ENCODE assay signal across 2 cellular contexts in the genomic region with DNA sequence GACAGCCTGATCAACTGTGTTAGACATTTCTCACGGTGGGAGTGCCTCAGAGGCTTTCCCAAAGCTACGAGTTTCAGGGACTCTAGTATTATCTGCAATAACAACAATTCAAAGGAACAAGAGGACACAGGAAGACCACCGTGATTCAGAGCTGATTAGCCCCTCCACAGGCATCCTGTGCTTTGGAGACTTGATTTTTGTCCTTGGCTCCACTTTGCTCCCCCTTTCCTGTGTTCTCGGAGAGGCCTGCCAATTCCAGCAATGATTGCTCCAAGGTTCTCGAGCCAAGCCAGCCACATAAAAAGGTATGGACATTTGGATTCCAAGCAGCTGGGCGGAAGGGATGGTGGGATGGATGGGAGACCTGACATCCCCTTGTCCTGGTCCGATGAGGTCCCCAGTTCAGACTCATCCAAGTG.
TF ChIP-seq lines count a peak whose summit lies in the region.

No MANE protein-coding gene starts in this region.

TF ChIP-seq in IMR-90, 13 proteins besides CTCF, POLR2A, EP300 and RAD21:
- TF ChIP-seq USF2 (IDR thresholded peaks at IDR 0.05; ENCODE audit: low read depth, low read length) (no peak), MAFK (IDR thresholded peaks at IDR 0.05; ENCODE audit: low read depth, low read length) (no peak), RFX5 (IDR thresholded peaks at IDR 0.05; ENCODE audit: low read depth, low read length) (no peak), RCOR1 (IDR thresholded peaks at IDR 0.05; ENCODE audit: insufficient replicate concordance, low read length) (no peak), SMC3 (IDR thresholded peaks at IDR 0.05; ENCODE audit: low read depth, low read length) (no peak), MAZ (IDR thresholded peaks at IDR 0.05; ENCODE audit: borderline replicate concordance, low read depth, low read length) (no peak), MXI1 (IDR thresholded peaks at IDR 0.05; ENCODE audit: borderline replicate concordance, low read depth, low read length) (no peak)
TF ChIP-seq in IMR-90: peak in this region for 0.

TF ChIP-seq in GM12878, 131 proteins besides CTCF, POLR2A, EP300 and RAD21:
- TF ChIP-seq FOXM1 (IDR thresholded peaks at IDR 0.05; ENCODE audit: low read depth, low read length): no peak
- no peak for TF ChIP-seq ELK1 (IDR thresholded peaks at IDR 0.05; ENCODE audit: low read depth, low read length)
- TF ChIP-seq TCF7 (IDR thresholded peaks at IDR 0.05; ENCODE audit: borderline replicate concordance): no peak
- TF ChIP-seq SIX5 (IDR thresholded peaks at IDR 0.05; ENCODE audit: low read depth, low read length, severe bottlenecking): no peak
- TF ChIP-seq RFX5 (IDR thresholded peaks at IDR 0.05; ENCODE audit: low read depth, low read length): no peak
- TF ChIP-seq KLF5 (IDR thresholded peaks at IDR 0.05; ENCODE audit: partially characterized antibody): no peak
- no peak for TF ChIP-seq RUNX3 (IDR thresholded peaks at IDR 0.05; ENCODE audit: low read length)
- no peak for TF ChIP-seq JUND (IDR thresholded peaks at IDR 0.05; ENCODE audit: low read depth, low read length)
TF ChIP-seq in GM12878: peak in this region for 0.
